In genomic region chr11:3021125-3021524, GRCh38 we compare ENCODE assay signal across 8 cellular contexts. TPM values are rescaled to one million over a fixed set of nuclear protein-coding genes. Genes with fewer than 3 reads are reported as not detected.
DNase-seq lines count a peak whose midpoint lies in the region; ATAC-seq, FAIRE-seq and TF ChIP-seq lines count a peak whose summit lies in the region.

No MANE protein-coding gene starts in this region.

- H3K4me1 ChIP-seq in A673 (ENCODE audit: insufficient read depth, low read length, poor library complexity, severe bottlenecking), result peaks cover 12% of the 10 kb centered on the region
- peaks cover 0 to 3% of the 10 kb centered on the region in 2 experiments; a peak in 1 of 5 replicates for H3K4me1 ChIP-seq in K562 (replicated peaks in 1 of 2; ENCODE audit: control insufficient read depth in 2 of 2, insufficient read depth in 2 of 2, low read length in 2 of 2)
- peaks cover 18% of the 10 kb centered on the region for H3K4me1 ChIP-seq in keratinocyte (ENCODE audit: control insufficient read depth, extremely low read depth, insufficient read depth, low read length)

- intact Hi-C loops in A673 (cut with micrococcal nuclease; ENCODE audit: unreplicated experiment), result no loop called here
- intact Hi-C loops in K562 (cut with micrococcal nuclease), result no loop called here

- in situ Hi-C loops in K562 (cut with MboI), result no loop called here

- H3K79me2 ChIP-seq in K562 (ENCODE audit: control insufficient read depth, insufficient read depth, low read length) (no peaks in the 10 kb centered on the region), keratinocyte (ENCODE audit: control insufficient read depth, insufficient read depth, low read length) (peaks cover 2% of the 10 kb centered on the region)

- H3K27ac ChIP-seq in A673 (ENCODE audit: low read depth, low read length, poor library complexity, severe bottlenecking) (no peak overlapping the region), K562 (ENCODE audit: extremely low read depth, low read depth, low read length) (no peak overlapping the region), keratinocyte (ENCODE audit: control insufficient read depth, insufficient read depth, low read length) (no peak overlapping the region)

- TF ChIP-seq POLR2A in K562 (conservative IDR thresholded peaks at IDR 0.05), result no peak

- peak in 1 of 2 experiments; percentile 30; a peak in 2 of 4 replicates for TF ChIP-seq RAD21 in K562 (CRISPR knock-in tag; conservative IDR thresholded peaks at IDR 0.05 in 1 of 2, IDR thresholded peaks at IDR 0.05 in 1 of 2)

- peaks cover 7% of the 10 kb centered on the region; the same call in 1 of the 2 replicates for H4K20me1 ChIP-seq in K562 (replicated peaks; ENCODE audit: control insufficient read depth, insufficient read depth, low read length)
- peaks cover 5% of the 10 kb centered on the region for H4K20me1 ChIP-seq in keratinocyte (ENCODE audit: control insufficient read depth, extremely low read depth, insufficient read depth, low read length)

- H3K4me3 ChIP-seq in A673 (ENCODE audit: low read depth, low read length, poor library complexity, severe bottlenecking) (no peak overlapping the region), K562 (no peak overlapping the region), keratinocyte (ENCODE audit: control insufficient read depth in 2 of 3, extremely low read depth in 1 of 3, insufficient read depth in 2 of 3, low read depth in 1 of 3, low read length in 3 of 3) (no peak overlapping the region)

- CTCF ChIA-PET in A673 (lab: Charles Lee) (interaction anchor here (0.6 kb wide), 2 partner anchors 26 to 29 kb away, joined by 4 to 5 read pairs; no protein-coding TSS in a partner anchor), K562 (lab: Yijun Ruan, JAX; ENCODE audit: low intra/inter-chr PET ratio) (interaction anchor here (0.8 to 1.3 kb wide), 3 partner anchors 46 to 488 kb away, joined by 3 to 5 read pairs (median 5); no protein-coding TSS in a partner anchor)

- no peaks in the 10 kb centered on the region for H3K27me3 ChIP-seq in A673 (replicated peaks; ENCODE audit: insufficient read depth, low read depth, low read length, poor library complexity)
- H3K27me3 ChIP-seq in K562 (ENCODE audit: control insufficient read depth in 2 of 2, insufficient read depth in 2 of 2, low read length in 2 of 2), result no peaks in the 10 kb centered on the region
- H3K27me3 ChIP-seq in keratinocyte (ENCODE audit: control insufficient read depth, extremely low read depth, insufficient read depth, low read length), result no peaks in the 10 kb centered on the region

- POLR2A ChIA-PET in A673 (lab: Charles Lee; ENCODE audit: low non-redundant PET) (no interaction called here), K562 (lab: Yijun Ruan, JAX) (interaction anchor here (0.5 to 3.0 kb wide), 6 partner anchors 10 to 23 kb away, joined by 3 to 14 read pairs (median 3); no protein-coding TSS in a partner anchor)

- no peaks in the 10 kb centered on the region for H3K9me1 ChIP-seq in K562 (ENCODE audit: control insufficient read depth, insufficient read depth, low read length)
- no peaks in the 10 kb centered on the region for H3K9me1 ChIP-seq in keratinocyte (ENCODE audit: control insufficient read depth, extremely low read depth, insufficient read depth, low read length)

- H3K9me3 ChIP-seq in A673 (ENCODE audit: low read depth, low read length, poor library complexity, severe bottlenecking) (no peaks in the 10 kb centered on the region), K562 (replicated peaks; ENCODE audit: control insufficient read depth, insufficient read depth, low read depth, low read length) (no peaks in the 10 kb centered on the region), keratinocyte (ENCODE audit: control insufficient read depth, low read depth, low read length) (no peaks in the 10 kb centered on the region)

- no peak overlapping the region for H3K9ac ChIP-seq in K562 (ENCODE audit: insufficient read depth in 1 of 2, low read depth in 2 of 2, low read length in 2 of 2)
- H3K9ac ChIP-seq in keratinocyte (ENCODE audit: control insufficient read depth, extremely low read depth, insufficient read depth, low read length), result no peak overlapping the region

- DNase-seq in A673 (ENCODE audit: low spot score) (peak; percentile 35), Daoy (ENCODE audit: low read depth) (peak; percentile 29), NCI-H526 (lab: John Stamatoyannopoulos, UW) (peak; percentile 47 to 83), K562 (ENCODE audit: extremely low read depth in 1 of 4, low spot score in 3 of 4) (peak; percentile 45 to 70 (median 59)), keratinocyte (ENCODE audit: low read depth, low spot score) (no peak)

- H3K4me2 ChIP-seq in K562 (ENCODE audit: insufficient read depth, low read length) (no peak overlapping the region), keratinocyte (ENCODE audit: control insufficient read depth, extremely low read depth, insufficient read depth, low read depth, low read length) (no peak overlapping the region)

- 75% methylated on average over 4 of the region's 4 CpGs for WGBS in K562 (ENCODE audit: insufficient coverage, low coverage, missing lambda C conversion rate)

- peak; percentile 45 for TF ChIP-seq CTCF in A673 (conservative IDR thresholded peaks at IDR 0.05; ENCODE audit: low read depth, low read length)
- TF ChIP-seq CTCF in K562 (IDR thresholded peaks at IDR 0.05 in 2 of 3, conservative IDR thresholded peaks at IDR 0.05 in 1 of 3; ENCODE audit: insufficient read depth in 2 of 3, low read depth in 1 of 3, low read length in 3 of 3), result peak; percentile 51 to 58 (median 53)
- peak; percentile 61 to 75 (median 66) for TF ChIP-seq CTCF in keratinocyte (optimal IDR thresholded peaks at IDR 0.05 in 1 of 3, IDR thresholded peaks at IDR 0.05 in 1 of 3, conservative IDR thresholded peaks at IDR 0.05 in 1 of 3; ENCODE audit: extremely low read depth in 1 of 3, insufficient read depth in 2 of 3, low read length in 3 of 3)

- BruUV-seq in A673 (replicated peaks; lab: Mats Ljungman, UMichigan) (no TSS peak), K562 (replicated peaks; lab: Mats Ljungman, UMichigan) (no TSS peak)

- peak; percentile 86 for ATAC-seq in K562
- ATAC-seq in HG02885 (IDR thresholded peaks at IDR 0.05; ENCODE audit: poor library complexity, unreplicated experiment), result no peak
- ATAC-seq in GM21723 (IDR thresholded peaks at IDR 0.05; ENCODE audit: unreplicated experiment), result no peak
- ATAC-seq in GM19351 (IDR thresholded peaks at IDR 0.05; ENCODE audit: unreplicated experiment), result no peak

- FAIRE-seq in K562 (lab: Jason Lieb, UNC) (peak; percentile 61), keratinocyte (lab: Jason Lieb, UNC) (peak; percentile 5)

- no peak overlapping the region for H2AFZ ChIP-seq in K562 (ENCODE audit: low read depth, low read length)
- no peak overlapping the region for H2AFZ ChIP-seq in keratinocyte (ENCODE audit: control insufficient read depth, low read length)

- H3K36me3 ChIP-seq in A673 (ENCODE audit: insufficient read depth, low read length, poor library complexity, severe bottlenecking), result peaks cover 53% of the 10 kb centered on the region
- H3K36me3 ChIP-seq in K562 (ENCODE audit: control insufficient read depth, insufficient read depth, low read length), result peaks cover 66% of the 10 kb centered on the region
- peaks cover 43 to 52% of the 10 kb centered on the region in 2 experiments for H3K36me3 ChIP-seq in keratinocyte (ENCODE audit: control insufficient read depth in 2 of 2, extremely low read depth in 1 of 2, insufficient read depth in 2 of 2, low read length in 2 of 2)

- TF ChIP-seq EP300 in K562 (IDR thresholded peaks at IDR 0.05; ENCODE audit: low read length), result no peak

- dilution Hi-C loops in keratinocyte (cut with MboI; ENCODE audit: extremely low pct_ligation_motif_present, low sequenced_read_pairs), result no loop called here

RNA-seq across cellular contexts. Expression of gene NAP1L4, which starts 29.0 kb away (rescaled TPM):
- total RNA-seq in A673 (2021) (169 and 184 TPM in 2 replicates), K562 (2014; rRNA removed) (217 and 237 TPM in 2 replicates), K562 (2014; rRNA removed; fragmentation: Illumina TruSeq; extraction: Trizol) (179 and 210 TPM in 2 replicates), K562 (2015; rRNA removed; fragmentation: Illumina TruSeq; extraction: Trizol) (145 and 153 TPM in 2 replicates), K562 (2021) (167 and 180 TPM in 2 replicates)
- 79.1 and 88.6 TPM in 2 replicates for total RNA-seq in Daoy (2014; rRNA removed; shearing (Covaris generic))
- 200 and 559 TPM in 2 replicates for total RNA-seq in K562 (2011; cell fraction: chromatin; rRNA removed; ENCODE audit: low replicate concordance)
- total RNA-seq in K562 (2011; cell fraction: nucleolus; rRNA removed), result 89.9 and 105 TPM in 2 replicates
- total RNA-seq in K562 (2011; cell fraction: nucleoplasm; rRNA removed), result 185 and 193 TPM in 2 replicates
- polyA plus RNA-seq in K562 (2011; rRNA removed) (145 and 176 TPM in 2 replicates), K562 (2014; fragmentation: Illumina TruSeq; extraction: Trizol) (154 and 184 TPM in 2 replicates), K562 (2014; fragmentation: Nextera tagmentation; extraction: Ambion mirVana) (10 to 100 TPM; 34.1 to 50.7 TPM), K562 (2014; rRNA removed) (221 and 244 TPM in 2 replicates), keratinocyte (92.2 to 136 TPM (median 108 TPM) in 3 replicates)
- 72.7 and 90.0 TPM in 2 replicates for polyA plus RNA-seq in K562 (2011; cell fraction: cytosol; rRNA removed)
- 166 and 223 TPM in 2 replicates for polyA plus RNA-seq in K562 (2011; cell fraction: nucleus; rRNA removed)
- polyA plus RNA-seq in K562 (2012), result 103 and 135 TPM in 2 replicates
- polyA minus RNA-seq in K562 (2011; rRNA and poly(A)+ RNA removed), result 207 and 232 TPM in 2 replicates
- polyA minus RNA-seq in K562 (2011; cell fraction: cytosol; rRNA and poly(A)+ RNA removed), result 66.1 and 67.2 TPM in 2 replicates
- 76.3 and 166 TPM in 2 replicates for polyA minus RNA-seq in K562 (2011; cell fraction: nucleus; rRNA and poly(A)+ RNA removed)
- polyA plus RNA-seq in keratinocyte (2011; ENCODE audit: low read depth), result 384 TPM
- 104 and 177 TPM in 2 replicates for polyA plus RNA-seq in keratinocyte (2011; cell fraction: cytosol; rRNA removed)
- 146 and 160 TPM in 2 replicates for polyA plus RNA-seq in keratinocyte (2011; cell fraction: nucleus; rRNA removed)
- polyA plus RNA-seq in keratinocyte (2012; ENCODE audit: low replicate concordance), result 80.7 and 121 TPM in 2 replicates
- polyA minus RNA-seq in keratinocyte, result 56.5 to 117 TPM (median 69.2 TPM) in 3 replicates
- 68.1 TPM for polyA minus RNA-seq in keratinocyte (2011; cell fraction: cytosol; rRNA and poly(A)+ RNA removed)
- polyA minus RNA-seq in keratinocyte (2011; cell fraction: nucleus; rRNA and poly(A)+ RNA removed), result 46.6 and 92.2 TPM in 2 replicates

RNA-seq across cellular contexts. Expression of gene CARS1, which starts 36.1 kb away (rescaled TPM):
- total RNA-seq in A673 (2021) (76.4 and 106 TPM in 2 replicates), K562 (2014; rRNA removed) (73.6 and 77.3 TPM in 2 replicates), K562 (2014; rRNA removed; fragmentation: Illumina TruSeq; extraction: Trizol) (52.3 and 57.4 TPM in 2 replicates), K562 (2015; rRNA removed; fragmentation: Illumina TruSeq; extraction: Trizol) (27.0 and 31.5 TPM in 2 replicates), K562 (2021) (76.1 and 90.2 TPM in 2 replicates)
- total RNA-seq in Daoy (2014; rRNA removed; shearing (Covaris generic)), result 36.6 and 42.6 TPM in 2 replicates
- 298 and 329 TPM in 2 replicates for total RNA-seq in K562 (2011; cell fraction: chromatin; rRNA removed; ENCODE audit: low replicate concordance)
- total RNA-seq in K562 (2011; cell fraction: nucleolus; rRNA removed), result 156 and 161 TPM in 2 replicates
- total RNA-seq in K562 (2011; cell fraction: nucleoplasm; rRNA removed), result 164 and 168 TPM in 2 replicates
- polyA plus RNA-seq in K562 (2011; rRNA removed) (87.9 and 93.0 TPM in 2 replicates), K562 (2014; fragmentation: Illumina TruSeq; extraction: Trizol) (80.1 and 90.0 TPM in 2 replicates), K562 (2014; fragmentation: Nextera tagmentation; extraction: Ambion mirVana) (10 to 100 TPM; 14.4 to 28.4 TPM), K562 (2014; rRNA removed) (94.0 and 106 TPM in 2 replicates), keratinocyte (53.0 to 62.5 TPM (median 60.7 TPM) in 3 replicates)
- polyA plus RNA-seq in K562 (2011; cell fraction: cytosol; rRNA removed), result 38.4 and 53.6 TPM in 2 replicates
- 222 and 259 TPM in 2 replicates for polyA plus RNA-seq in K562 (2011; cell fraction: nucleus; rRNA removed)
- 42.8 and 175 TPM in 2 replicates for polyA plus RNA-seq in K562 (2012)
- polyA minus RNA-seq in K562 (2011; rRNA and poly(A)+ RNA removed), result 60.4 and 65.4 TPM in 2 replicates
- 27.4 and 51.4 TPM in 2 replicates for polyA minus RNA-seq in K562 (2011; cell fraction: cytosol; rRNA and poly(A)+ RNA removed)
- polyA minus RNA-seq in K562 (2011; cell fraction: nucleus; rRNA and poly(A)+ RNA removed), result 66.9 and 96.7 TPM in 2 replicates
- polyA plus RNA-seq in keratinocyte (2011; ENCODE audit: low read depth), result 87.1 TPM
- 41.5 and 44.0 TPM in 2 replicates for polyA plus RNA-seq in keratinocyte (2011; cell fraction: cytosol; rRNA removed)
- 109 and 122 TPM in 2 replicates for polyA plus RNA-seq in keratinocyte (2011; cell fraction: nucleus; rRNA removed)
- 71.9 and 81.6 TPM in 2 replicates for polyA plus RNA-seq in keratinocyte (2012; ENCODE audit: low replicate concordance)
- 25.4 to 41.8 TPM (median 34.8 TPM) in 3 replicates for polyA minus RNA-seq in keratinocyte
- polyA minus RNA-seq in keratinocyte (2011; cell fraction: cytosol; rRNA and poly(A)+ RNA removed), result 43.0 TPM
- 48.7 and 60.6 TPM in 2 replicates for polyA minus RNA-seq in keratinocyte (2011; cell fraction: nucleus; rRNA and poly(A)+ RNA removed)
